In the genomic region with DNA sequence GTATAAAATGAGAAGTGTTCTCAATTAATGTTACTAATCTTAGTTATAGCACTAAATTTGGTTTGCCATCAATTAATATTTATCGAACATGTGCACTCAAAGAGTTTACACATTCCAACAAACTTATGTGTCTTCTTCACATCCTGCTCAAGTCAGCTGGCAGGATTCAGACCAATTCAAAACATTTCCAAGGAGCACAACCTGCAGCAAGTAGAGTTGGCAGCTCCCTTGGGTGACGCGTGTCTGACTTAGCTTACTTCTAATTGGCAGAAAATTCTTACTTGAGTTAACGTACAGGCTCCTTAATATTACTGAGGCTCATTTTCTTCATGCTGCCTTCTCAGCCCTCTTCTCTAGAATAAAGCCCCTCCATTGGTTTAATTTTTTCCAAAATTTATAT, we compare ENCODE assay signal across 18 cellular contexts.
DNase-seq lines count a peak whose midpoint lies in the region; TF ChIP-seq lines count a peak whose summit lies in the region.
"Had no signal": no experiment of that assay in that cellular context is flagged by ENCODE, and none has a peak within 500 bp of the region (broad histone marks: within the 10 kb centered on the region; RNA-seq: fewer than 3 reads in every experiment).

No MANE protein-coding gene starts in this region.

- TF ChIP-seq CTCF in cardiac fibroblast (IDR thresholded peaks at IDR 0.05; ENCODE audit: low read depth, low read length) = no peak
- no peak for TF ChIP-seq CTCF in Peyer's patch (IDR thresholded peaks at IDR 0.05)
- no peak for TF ChIP-seq CTCF in esophagus squamous epithelium (IDR thresholded peaks at IDR 0.05)

- H3K4me1 ChIP-seq in mesodermal cell (ENCODE audit: control insufficient read depth, insufficient read depth, low read length, poor library complexity, severe bottlenecking) (peaks cover 32% of the 10 kb centered on the region), Peyer's patch (no peaks in the 10 kb centered on the region), esophagus squamous epithelium (no peaks in the 10 kb centered on the region)
- H3K4me1 ChIP-seq: HAP-1 had no signal

- 97 to 100% methylated on average over 2 to 4 of the region's 4 CpGs for WGBS in mesodermal cell (ENCODE audit: insufficient coverage in 2 of 2), 2 experiments
- WGBS in esophagus squamous epithelium, 2 donors = 29 to 56% methylated on average over 4 of the region's 4 CpGs

- DNase-seq in EL (peak; percentile 90), NCI-H69 (lab: John Stamatoyannopoulos, UW) (peak; percentile 4), cardiac fibroblast (ENCODE audit: low read depth in 2 of 2) (peak; percentile 49 to 68), Peyer's patch (no peak), esophagus squamous epithelium (lab: John Stamatoyannopoulos, UW) (no peak), NCI-H2227 treated with DMSO at 0.1 percent for 48 hours (lab: John Stamatoyannopoulos, UW) (no peak), DMS153 treated with DMSO at 0.1 percent for 48 hours (lab: John Stamatoyannopoulos, UW; ENCODE audit: unreplicated experiment) (no peak)
- DNase-seq: activated CD8-positive, alpha-beta T cell treated with anti-CD3 and anti-CD28 coated beads, Interleukin-2, amount 10 ng/mL, durations not matched to agents 7 days and 5 days; AML-193; COR-L47; head of caudate nucleus; mesendoderm; MM.1S; NCI-H187 treated with DMSO at 0.1 percent for 48 hours; NCI-H524 treated with DMSO at 0.1 percent for 48 hours; right cardiac atrium had no signal

- H3K27ac ChIP-seq in mesodermal cell (ENCODE audit: low read depth, low read length, severe bottlenecking) (peak overlapping the region; percentile 55), Peyer's patch (no peak overlapping the region), esophagus squamous epithelium (no peak overlapping the region)

- no peak for TF ChIP-seq POLR2A in Peyer's patch (IDR thresholded peaks at IDR 0.05)
- no peak for TF ChIP-seq POLR2A in esophagus squamous epithelium (IDR thresholded peaks at IDR 0.05)

- intact Hi-C loops in esophagus squamous epithelium (cut with DNase I) = no loop called here

- H3K27me3 ChIP-seq in Peyer's patch (no peaks in the 10 kb centered on the region), esophagus squamous epithelium (no peaks in the 10 kb centered on the region)

- H3K4me3 ChIP-seq in cardiac fibroblast (replicated peaks in 1 of 2; ENCODE audit: low read depth in 2 of 2, low read length in 2 of 2) (no peak overlapping the region), mesodermal cell (ENCODE audit: extremely low read depth, insufficient read depth, low read length, poor library complexity, severe bottlenecking) (no peak overlapping the region), Peyer's patch (no peak overlapping the region), esophagus squamous epithelium (no peak overlapping the region)
- H3K4me3 ChIP-seq: HAP-1 had no signal

- peaks cover 11% of the 10 kb centered on the region for H3K9me3 ChIP-seq in mesodermal cell (ENCODE audit: control insufficient read depth, low read length)
- H3K9me3 ChIP-seq in Peyer's patch = peaks cover 0 to 5% (median 0%) of the 10 kb centered on the region in 4 donors
- peaks cover 0 to 11% (median 7%) of the 10 kb centered on the region in 3 donors for H3K9me3 ChIP-seq in esophagus squamous epithelium
- H3K9me3 ChIP-seq: HAP-1 had no signal

- H3K36me3 ChIP-seq in mesodermal cell (ENCODE audit: control insufficient read depth, insufficient read depth, low read length) (no peaks in the 10 kb centered on the region), Peyer's patch (no peaks in the 10 kb centered on the region), esophagus squamous epithelium (no peaks in the 10 kb centered on the region)
- H3K36me3 ChIP-seq: HAP-1 had no signal

Comparison
In these comparisons a context has a peak if more than half of its experiments do, and no peak if none do; other contexts are left out.
1. DNase-seq: peak in EL (single experiment), NCI-H69 (single experiment) and cardiac fibroblast (2 of 2); none in Peyer's patch (0 of 3), esophagus squamous epithelium (single experiment), NCI-H2227 treated with DMSO at 0.1 percent for 48 hours (single experiment) and DMS153 treated with DMSO at 0.1 percent for 48 hours (single experiment).